ENCODE assay signal across 24 cellular contexts in genomic region chr4:119151161-119151560, GRCh38. TPM values are rescaled to one million over a fixed set of nuclear protein-coding genes. Genes with fewer than 3 reads are reported as not detected.
A peak's percentile ranks its signal among the peaks of the same experiment; 100 is the strongest.
DNase-seq lines count a peak whose midpoint lies in the region; ATAC-seq and TF ChIP-seq lines count a peak whose summit lies in the region.
"Had no signal": no experiment of that assay in that cellular context is flagged by ENCODE, and none has a peak within 500 bp of the region (broad histone marks: within the 10 kb centered on the region; RNA-seq: fewer than 3 reads in every experiment).

No MANE protein-coding gene starts in this region.

- no peak overlapping the region for H3K4me3 Mint-ChIP-seq in activated CD8-positive, alpha-beta memory T cell treated with anti-CD3 and anti-CD28 coated beads, Interleukin-2, amount 10 ng/mL, durations not matched to agents 7 days and 5 days
- H3K4me3 Mint-ChIP-seq: HFFc6 had no signal

- no peaks in the 10 kb centered on the region for H3K4me1 Mint-ChIP-seq in activated CD8-positive, alpha-beta memory T cell treated with anti-CD3 and anti-CD28 coated beads, Interleukin-2, amount 10 ng/mL, durations not matched to agents 7 days and 5 days

- TF ChIP-seq CTCF in heart right ventricle (IDR thresholded peaks at IDR 0.05): peak in 1 of 9 donors; percentile 13
- TF ChIP-seq CTCF in psoas muscle (IDR thresholded peaks at IDR 0.05): no peak

- DNase-seq in Right ventricle myocardium inferior (ENCODE audit: missing footprints) (no peak), cardiac septum (ENCODE audit: low spot score) (no peak), heart right ventricle (peak in 1 of 2 donors; percentile 46), psoas muscle (no peak), SW480 (ENCODE audit: low spot score) (no peak)
- no peak for DNase-seq in activated CD8-positive, alpha-beta memory T cell treated with anti-CD3 and anti-CD28 coated beads, Interleukin-2, amount 10 ng/mL, durations not matched to agents 7 days and 5 days
- no peak for DNase-seq in activated CD4-positive, alpha-beta T cell treated with anti-CD3 and anti-CD28 coated beads for 48 hours
- DNase-seq: AML-193, DMS79 treated with DMSO at 0.1 percent for 48 hours, H7, HFFc6, KG1, MV-4-11, NCI-H1694 treated with DMSO at 0.1 percent for 48 hours, NCI-H2107, NCI-H2227 treated with DMSO at 0.1 percent for 48 hours, NCI-H510A treated with DMSO at 0.1 percent for 48 hours, NCI-H774 had no signal

- peak; percentile 91 for ATAC-seq in Right ventricle myocardium inferior
- peak; percentile 57 to 95 (median 90) for ATAC-seq in heart right ventricle
- peak in 2 of 4 donors; percentile 51 to 52 for ATAC-seq in psoas muscle
- no peak for ATAC-seq in activated CD8-positive, alpha-beta memory T cell treated with anti-CD3 and anti-CD28 coated beads, Interleukin-2, amount 10 ng/mL, durations not matched to agents 7 days and 5 days
- ATAC-seq in HG03039 (IDR thresholded peaks at IDR 0.05; ENCODE audit: unreplicated experiment): no peak

- H3K4me3 ChIP-seq in heart right ventricle (no peak overlapping the region), psoas muscle (no peak overlapping the region)

- H3K36me3 Mint-ChIP-seq in activated CD8-positive, alpha-beta memory T cell treated with anti-CD3 and anti-CD28 coated beads, Interleukin-2, amount 10 ng/mL, durations not matched to agents 7 days and 5 days: no peaks in the 10 kb centered on the region

- H3K27me3 ChIP-seq in heart right ventricle (no peaks in the 10 kb centered on the region), psoas muscle (ENCODE audit: insufficient read depth in 3 of 3, low read length in 2 of 3) (no peaks in the 10 kb centered on the region)

- CTCF ChIA-PET in activated CD8-positive, alpha-beta memory T cell treated with anti-CD3 and anti-CD28 coated beads, Interleukin-2, amount 10 ng/mL, durations not matched to agents 7 days and 5 days (lab: Charles Lee): no interaction called here

- intact Hi-C loops in Right ventricle myocardium inferior (cut with DNase I) (loop anchor here (5.0 to 10.0 kb wide), 2 partner anchors 114 to 404 kb away; no protein-coding TSS in a partner anchor), cardiac septum (cut with DNase I) (no loop called here), heart right ventricle (cut with DNase I) (loop anchor here in 2 of 10 donors (5.0 to 10.0 kb wide), 3 partner anchors 109 to 166 kb away; no protein-coding TSS in a partner anchor), psoas muscle (cut with DNase I) (no loop called here)

- peak overlapping the region; percentile 2 to 81 (median 68) for H3K27ac ChIP-seq in heart right ventricle
- H3K27ac ChIP-seq in psoas muscle: peak overlapping the region; percentile 7
- H3K27ac ChIP-seq: 22Rv1, C4-2B had no signal

- H3K9me3 ChIP-seq in heart right ventricle (no peaks in the 10 kb centered on the region), psoas muscle (no peaks in the 10 kb centered on the region)

- H3K27me3 Mint-ChIP-seq in activated CD8-positive, alpha-beta memory T cell treated with anti-CD3 and anti-CD28 coated beads, Interleukin-2, amount 10 ng/mL, durations not matched to agents 7 days and 5 days: peaks cover 3% of the 10 kb centered on the region

- H3K36me3 ChIP-seq in heart right ventricle (peaks cover 0 to 37% (median 0%) of the 10 kb centered on the region in 9 donors), psoas muscle (ENCODE audit: insufficient read depth in 1 of 2, low read depth in 1 of 2) (peaks cover 0 to 13% of the 10 kb centered on the region in 2 donors)

- WGBS in heart right ventricle, 2 donors: 29 to 45% methylated on average over 2 of the region's 2 CpGs
- 51 to 64% (median 61%) methylated on average over 2 of the region's 2 CpGs for WGBS in psoas muscle, 3 donors

- no peak overlapping the region for H3K27ac Mint-ChIP-seq in activated CD8-positive, alpha-beta memory T cell treated with anti-CD3 and anti-CD28 coated beads, Interleukin-2, amount 10 ng/mL, durations not matched to agents 7 days and 5 days
- H3K27ac Mint-ChIP-seq: HFFc6 had no signal

- no peaks in the 10 kb centered on the region for H3K9me3 Mint-ChIP-seq in activated CD8-positive, alpha-beta memory T cell treated with anti-CD3 and anti-CD28 coated beads, Interleukin-2, amount 10 ng/mL, durations not matched to agents 7 days and 5 days (ENCODE audit: low read depth)
- H3K9me3 Mint-ChIP-seq: HFFc6 had no signal

- peaks cover 0 to 58% (median 15%) of the 10 kb centered on the region in 9 donors for H3K4me1 ChIP-seq in heart right ventricle
- no peaks in the 10 kb centered on the region for H3K4me1 ChIP-seq in psoas muscle

RNA-seq across cellular contexts. Expression of gene MYOZ2, which starts 15.5 kb away (rescaled TPM):
- total RNA-seq in Right ventricle myocardium inferior (748 TPM), cardiac septum (727 TPM), heart right ventricle (1,000 to 10,000 TPM in 1 of 10 donors, 100 to 1,000 TPM in 9; 655 to 1,008 (median 906) TPM), psoas muscle (100 to 1,000 TPM; 137 to 469 (median 301) TPM)
- polyA plus RNA-seq in heart right ventricle (100 to 1,000 TPM; 231 to 772 TPM), psoas muscle (100 to 1,000 TPM in 1 of 3 donors, 10 to 100 TPM in 2; 55.1 to 204 (median 61.1) TPM)
- not detected for total RNA-seq in activated CD8-positive, alpha-beta memory T cell treated with anti-CD3 and anti-CD28 coated beads, Interleukin-2, amount 10 ng/mL, durations not matched to agents 7 days and 5 days
- total RNA-seq: G401, H7, HT-29, OCI-LY7 had no signal

Comparison
In these comparisons a context has a peak if more than half of its experiments do, and no peak if none do; other contexts are left out.
1. ATAC-seq: peak in Right ventricle myocardium inferior (single experiment) and heart right ventricle (8 of 8); none in activated CD8-positive, alpha-beta memory T cell treated with anti-CD3 and anti-CD28 coated beads, Interleukin-2, amount 10 ng/mL, durations not matched to agents 7 days and 5 days (single experiment) and HG03039 (single experiment).
2. RNA of gene MYOZ2, which starts 15.5 kb away (total RNA-seq): 655 to 1,008 TPM in heart right ventricle, 748 TPM in Right ventricle myocardium inferior (single experiment), 727 TPM in cardiac septum (single experiment) and 137 to 469 TPM in psoas muscle; not detected in activated CD8-positive, alpha-beta memory T cell treated with anti-CD3 and anti-CD28 coated beads, Interleukin-2, amount 10 ng/mL, durations not matched to agents 7 days and 5 days; every median in the first group is over 100 times any median in the second.